8 cellular contexts compared by ENCODE assay signal in the genomic region with DNA sequence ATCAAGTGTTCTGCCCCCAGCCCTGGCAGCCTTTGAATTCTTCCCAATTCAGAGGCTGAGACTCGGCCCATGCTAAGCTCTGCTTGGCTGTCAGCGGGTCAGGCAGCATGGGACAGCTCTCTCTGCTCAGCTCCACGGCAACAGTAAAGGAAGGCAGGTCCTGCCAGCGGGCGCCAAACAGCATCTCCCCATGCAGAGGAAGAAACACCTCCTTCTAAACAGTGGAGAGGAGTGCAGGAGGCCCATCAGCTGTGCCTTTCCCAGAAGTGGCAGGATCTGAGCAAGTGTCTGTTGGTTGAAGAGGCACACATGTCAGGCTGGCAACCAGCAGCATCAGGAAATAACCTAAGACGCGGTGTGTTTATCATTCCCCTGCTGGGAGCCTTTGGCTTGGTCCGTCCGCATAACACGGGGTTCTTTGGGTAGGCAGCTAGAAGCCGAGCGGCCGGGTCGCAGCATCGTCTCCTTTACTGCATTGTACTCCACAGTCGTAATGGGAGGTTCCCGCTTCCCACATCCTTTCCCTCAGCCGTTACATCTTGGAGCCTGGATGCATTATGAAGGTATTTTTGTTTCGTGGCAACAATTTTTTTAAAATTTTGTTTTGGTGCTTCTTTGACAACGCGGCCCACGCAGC. TPM values are rescaled to one million over a fixed set of nuclear protein-coding genes. Genes with fewer than 3 reads are reported as not detected.
A peak's percentile ranks its signal among the peaks of the same experiment; 100 is the strongest.
DNase-seq lines count a peak whose midpoint lies in the region; ATAC-seq and TF ChIP-seq lines count a peak whose summit lies in the region.

No MANE protein-coding gene starts in this region.

- peak in 2 of 5 donors; percentile 6 to 12 for DNase-seq in CD8-positive, alpha-beta memory T cell
- peak; percentile 57 for DNase-seq in cerebellum (ENCODE audit: low spot score)
- DNase-seq in osteocyte (ENCODE audit: extremely low spot score, unreplicated experiment): no peak
- no peak for DNase-seq in GM10248 (ENCODE audit: extremely low spot score)
- DNase-seq in kidney tubule cell (ENCODE audit: low spot score): no peak
- DNase-seq in DMS 273 treated with DMSO at 0.1 percent for 48 hours (lab: John Stamatoyannopoulos, UW): no peak

- H3K27me3 Mint-ChIP-seq in CD8-positive, alpha-beta memory T cell: peaks cover 0 to 4% of the 10 kb centered on the region in 2 donors
- no peaks in the 10 kb centered on the region for H3K27me3 Mint-ChIP-seq in osteocyte (ENCODE audit: unreplicated experiment)

- peaks cover 7% of the 10 kb centered on the region for H3K36me3 ChIP-seq in CD8-positive, alpha-beta memory T cell (ENCODE audit: insufficient read depth, low read length)

- peaks cover 56% of the 10 kb centered on the region for H3K4me1 ChIP-seq in CD8-positive, alpha-beta memory T cell (ENCODE audit: insufficient read depth, low read length)

- POLR2A ChIA-PET in CD8-positive, alpha-beta memory T cell (lab: Charles Lee): no interaction called here
- POLR2A ChIA-PET in GM10248 (lab: Yijun Ruan, JAX): no interaction called here

- H3K4me3 Mint-ChIP-seq in CD8-positive, alpha-beta memory T cell: peak overlapping the region; percentile 77 to 94 (median 86)
- H3K4me3 Mint-ChIP-seq in osteocyte (ENCODE audit: unreplicated experiment): no peak overlapping the region

- ATAC-seq in SK-N-SH treated with all-trans-retinoic acid at 6 μM for 48 hours: peak; percentile 71
- ATAC-seq in HG03457 (IDR thresholded peaks at IDR 0.05; ENCODE audit: unreplicated experiment): no peak

- no peaks in the 10 kb centered on the region for H3K9me3 Mint-ChIP-seq in CD8-positive, alpha-beta memory T cell
- no peaks in the 10 kb centered on the region for H3K9me3 Mint-ChIP-seq in osteocyte (ENCODE audit: unreplicated experiment)

- peak overlapping the region; percentile 40 for H3K4me3 ChIP-seq in CD8-positive, alpha-beta memory T cell (ENCODE audit: low read length)

- peak overlapping the region; percentile 93 for H3K27ac ChIP-seq in CD8-positive, alpha-beta memory T cell (ENCODE audit: low read depth, low read length)

- TF ChIP-seq CTCF in osteocyte (IDR thresholded peaks at IDR 0.05) (no peak), GM10248 (IDR thresholded peaks at IDR 0.05; ENCODE audit: control extremely low read depth, extremely low read depth, low read depth, missing control alignments) (no peak)

- H3K36me3 Mint-ChIP-seq in CD8-positive, alpha-beta memory T cell: peaks cover 0 to 45% (median 8%) of the 10 kb centered on the region in 3 donors
- peaks cover 36% of the 10 kb centered on the region for H3K36me3 Mint-ChIP-seq in osteocyte (ENCODE audit: unreplicated experiment)

- peak overlapping the region; percentile 99 to 100 (median 100) for H3K27ac Mint-ChIP-seq in CD8-positive, alpha-beta memory T cell
- H3K27ac Mint-ChIP-seq in osteocyte (ENCODE audit: unreplicated experiment): peak overlapping the region; percentile 94

- H3K4me1 Mint-ChIP-seq in CD8-positive, alpha-beta memory T cell: peaks cover 61 to 70% (median 63%) of the 10 kb centered on the region in 3 donors
- peaks cover 27% of the 10 kb centered on the region for H3K4me1 Mint-ChIP-seq in osteocyte (ENCODE audit: unreplicated experiment)

- no peaks in the 10 kb centered on the region for H3K27me3 ChIP-seq in CD8-positive, alpha-beta memory T cell (ENCODE audit: insufficient read depth, low read length, poor library complexity, severe bottlenecking)

- CTCF ChIA-PET in CD8-positive, alpha-beta memory T cell (lab: Charles Lee): interaction anchor here (1.7 to 2.4 kb wide), 2 partner anchors 9 to 22 kb away, joined by 4 to 18 read pairs; no protein-coding TSS in a partner anchor
- CTCF ChIA-PET in GM10248 (lab: Yijun Ruan, JAX): interaction anchor here (3.2 kb wide), 1 partner anchor 22 kb away, joined by 13 read pairs; no protein-coding TSS in a partner anchor

- H3K9me3 ChIP-seq in CD8-positive, alpha-beta memory T cell (ENCODE audit: low read length): no peaks in the 10 kb centered on the region

TF ChIP-seq in SK-N-SH treated with all-trans-retinoic acid at 6 μM for 48 hours, 23 proteins besides CTCF, POLR2A, EP300 and RAD21 (continues in another document):
- TF ChIP-seq ZC3H10 (CRISPR knock-in tag; IDR thresholded peaks at IDR 0.05) (no peak), TOX (CRISPR knock-in tag; IDR thresholded peaks at IDR 0.05; ENCODE audit: borderline replicate concordance) (no peak), ZNF70 (CRISPR knock-in tag; IDR thresholded peaks at IDR 0.05) (no peak), ESRRG (CRISPR knock-in tag; IDR thresholded peaks at IDR 0.05) (no peak), ZNF8 (CRISPR knock-in tag; IDR thresholded peaks at IDR 0.05) (no peak), TCF4 (CRISPR knock-in tag; IDR thresholded peaks at IDR 0.05; ENCODE audit: borderline replicate concordance) (no peak), ZFP30 (CRISPR knock-in tag; IDR thresholded peaks at IDR 0.05) (no peak), ISL1 (CRISPR knock-in tag; IDR thresholded peaks at IDR 0.05) (no peak), SNAI2 (CRISPR knock-in tag; IDR thresholded peaks at IDR 0.05) (no peak), OSR1 (CRISPR knock-in tag; IDR thresholded peaks at IDR 0.05) (no peak), PPARA (CRISPR knock-in tag; IDR thresholded peaks at IDR 0.05; ENCODE audit: borderline replicate concordance) (no peak)
- TF ChIP-seq, protein P1, sequence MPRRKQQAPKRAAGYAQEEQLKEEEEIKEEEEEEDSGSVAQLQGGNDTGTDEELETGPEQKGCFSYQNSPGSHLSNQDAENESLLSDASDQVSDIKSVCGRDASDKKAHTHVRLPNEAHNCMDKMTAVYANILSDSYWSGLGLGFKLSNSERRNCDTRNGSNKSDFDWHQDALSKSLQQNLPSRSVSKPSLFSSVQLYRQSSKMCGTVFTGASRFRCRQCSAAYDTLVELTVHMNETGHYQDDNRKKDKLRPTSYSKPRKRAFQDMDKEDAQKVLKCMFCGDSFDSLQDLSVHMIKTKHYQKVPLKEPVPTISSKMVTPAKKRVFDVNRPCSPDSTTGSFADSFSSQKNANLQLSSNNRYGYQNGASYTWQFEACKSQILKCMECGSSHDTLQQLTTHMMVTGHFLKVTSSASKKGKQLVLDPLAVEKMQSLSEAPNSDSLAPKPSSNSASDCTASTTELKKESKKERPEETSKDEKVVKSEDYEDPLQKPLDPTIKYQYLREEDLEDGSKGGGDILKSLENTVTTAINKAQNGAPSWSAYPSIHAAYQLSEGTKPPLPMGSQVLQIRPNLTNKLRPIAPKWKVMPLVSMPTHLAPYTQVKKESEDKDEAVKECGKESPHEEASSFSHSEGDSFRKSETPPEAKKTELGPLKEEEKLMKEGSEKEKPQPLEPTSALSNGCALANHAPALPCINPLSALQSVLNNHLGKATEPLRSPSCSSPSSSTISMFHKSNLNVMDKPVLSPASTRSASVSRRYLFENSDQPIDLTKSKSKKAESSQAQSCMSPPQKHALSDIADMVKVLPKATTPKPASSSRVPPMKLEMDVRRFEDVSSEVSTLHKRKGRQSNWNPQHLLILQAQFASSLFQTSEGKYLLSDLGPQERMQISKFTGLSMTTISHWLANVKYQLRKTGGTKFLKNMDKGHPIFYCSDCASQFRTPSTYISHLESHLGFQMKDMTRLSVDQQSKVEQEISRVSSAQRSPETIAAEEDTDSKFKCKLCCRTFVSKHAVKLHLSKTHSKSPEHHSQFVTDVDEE (CRISPR knock-in tag; IDR thresholded peaks at IDR 0.05): no peak
- TF ChIP-seq, protein P2, sequence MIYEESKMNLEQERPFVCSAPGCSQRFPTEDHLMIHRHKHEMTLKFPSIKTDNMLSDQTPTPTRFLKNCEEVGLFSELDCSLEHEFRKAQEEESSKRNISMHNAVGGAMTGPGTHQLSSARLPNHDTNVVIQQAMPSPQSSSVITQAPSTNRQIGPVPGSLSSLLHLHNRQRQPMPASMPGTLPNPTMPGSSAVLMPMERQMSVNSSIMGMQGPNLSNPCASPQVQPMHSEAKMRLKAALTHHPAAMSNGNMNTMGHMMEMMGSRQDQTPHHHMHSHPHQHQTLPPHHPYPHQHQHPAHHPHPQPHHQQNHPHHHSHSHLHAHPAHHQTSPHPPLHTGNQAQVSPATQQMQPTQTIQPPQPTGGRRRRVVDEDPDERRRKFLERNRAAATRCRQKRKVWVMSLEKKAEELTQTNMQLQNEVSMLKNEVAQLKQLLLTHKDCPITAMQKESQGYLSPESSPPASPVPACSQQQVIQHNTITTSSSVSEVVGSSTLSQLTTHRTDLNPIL (CRISPR knock-in tag; IDR thresholded peaks at IDR 0.05; ENCODE audit: low read depth): no peak
- TF ChIP-seq, protein P3, sequence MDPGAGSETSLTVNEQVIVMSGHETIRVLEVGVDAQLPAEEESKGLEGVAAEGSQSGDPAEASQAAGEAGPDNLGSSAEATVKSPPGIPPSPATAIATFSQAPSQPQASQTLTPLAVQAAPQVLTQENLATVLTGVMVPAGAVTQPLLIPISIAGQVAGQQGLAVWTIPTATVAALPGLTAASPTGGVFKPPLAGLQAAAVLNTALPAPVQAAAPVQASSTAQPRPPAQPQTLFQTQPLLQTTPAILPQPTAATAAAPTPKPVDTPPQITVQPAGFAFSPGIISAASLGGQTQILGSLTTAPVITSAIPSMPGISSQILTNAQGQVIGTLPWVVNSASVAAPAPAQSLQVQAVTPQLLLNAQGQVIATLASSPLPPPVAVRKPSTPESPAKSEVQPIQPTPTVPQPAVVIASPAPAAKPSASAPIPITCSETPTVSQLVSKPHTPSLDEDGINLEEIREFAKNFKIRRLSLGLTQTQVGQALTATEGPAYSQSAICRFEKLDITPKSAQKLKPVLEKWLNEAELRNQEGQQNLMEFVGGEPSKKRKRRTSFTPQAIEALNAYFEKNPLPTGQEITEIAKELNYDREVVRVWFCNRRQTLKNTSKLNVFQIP (CRISPR knock-in tag; IDR thresholded peaks at IDR 0.05; ENCODE audit: borderline replicate concordance, low read depth): no peak
- TF ChIP-seq, protein P4, sequence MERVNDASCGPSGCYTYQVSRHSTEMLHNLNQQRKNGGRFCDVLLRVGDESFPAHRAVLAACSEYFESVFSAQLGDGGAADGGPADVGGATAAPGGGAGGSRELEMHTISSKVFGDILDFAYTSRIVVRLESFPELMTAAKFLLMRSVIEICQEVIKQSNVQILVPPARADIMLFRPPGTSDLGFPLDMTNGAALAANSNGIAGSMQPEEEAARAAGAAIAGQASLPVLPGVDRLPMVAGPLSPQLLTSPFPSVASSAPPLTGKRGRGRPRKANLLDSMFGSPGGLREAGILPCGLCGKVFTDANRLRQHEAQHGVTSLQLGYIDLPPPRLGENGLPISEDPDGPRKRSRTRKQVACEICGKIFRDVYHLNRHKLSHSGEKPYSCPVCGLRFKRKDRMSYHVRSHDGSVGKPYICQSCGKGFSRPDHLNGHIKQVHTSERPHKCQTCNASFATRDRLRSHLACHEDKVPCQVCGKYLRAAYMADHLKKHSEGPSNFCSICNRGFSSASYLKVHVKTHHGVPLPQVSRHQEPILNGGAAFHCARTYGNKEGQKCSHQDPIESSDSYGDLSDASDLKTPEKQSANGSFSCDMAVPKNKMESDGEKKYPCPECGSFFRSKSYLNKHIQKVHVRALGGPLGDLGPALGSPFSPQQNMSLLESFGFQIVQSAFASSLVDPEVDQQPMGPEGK (CRISPR knock-in tag; IDR thresholded peaks at IDR 0.05; ENCODE audit: borderline replicate concordance): no peak; the same call in 1 of the 2 replicates

RNA-seq across cellular contexts. Expression of a gene that starts 42.7 kb away (rescaled TPM):
- total RNA-seq in CD8-positive, alpha-beta memory T cell: 10 to 100 TPM; 23.6 to 24.3 TPM
- polyA plus RNA-seq in CD8-positive, alpha-beta memory T cell: 0.54 TPM
- 85.0 TPM for total RNA-seq in cerebellum
- 37.7 and 43.9 TPM in 2 replicates for total RNA-seq in osteocyte
